8 cellular contexts compared by ENCODE assay signal in genomic region chr1:234325878-234326492, GRCh38. TPM values are rescaled to one million over a fixed set of nuclear protein-coding genes. Genes with fewer than 3 reads are reported as not detected.
DNase-seq lines count a peak whose midpoint lies in the region; ATAC-seq and TF ChIP-seq lines count a peak whose summit lies in the region.

No MANE protein-coding gene starts in this region.

- peak overlapping the region; percentile 56; the same call in 1 of the 2 replicates for H3K4me3 ChIP-seq in GM23248
- H3K4me3 ChIP-seq in left lung: peak overlapping the region; percentile 14 to 32
- H3K4me3 ChIP-seq in thyroid gland (replicated peaks in 1 of 3): no peak overlapping the region

- no peak for TF ChIP-seq POLR2A in thyroid gland (IDR thresholded peaks at IDR 0.05)

- H3K27ac Mint-ChIP-seq in WTC11: no peak overlapping the region

- intact Hi-C loops in left lung (cut with DNase I) (no loop called here), thyroid gland (cut with DNase I) (no loop called here)

- DNase-seq in CD1c-positive myeloid dendritic cell (ENCODE audit: extremely low spot score) (peak; percentile 54), GM23248 (no peak), WTC11 (ENCODE audit: low spot score) (no peak), left lung (no peak), thyroid gland (no peak), HuH-7.5 (ENCODE audit: low spot score) (no peak), cerebellar nuclear complex (lab: John Stamatoyannopoulos, UW) (no peak)

- H3K27ac ChIP-seq in GM23248 (no peak overlapping the region), left lung (peak overlapping the region in 1 of 2 donors; percentile 42), thyroid gland (no peak overlapping the region)

- ATAC-seq in WTC11 (no peak), left lung (no peak), GM21737 (IDR thresholded peaks at IDR 0.05; ENCODE audit: unreplicated experiment) (no peak)

- H3F3A ChIP-seq in GM23248 (ENCODE audit: insufficient read depth): no peaks in the 10 kb centered on the region

- POLR2A ChIA-PET in WTC11 (lab: Charles Lee): no interaction called here

- H3K4me2 ChIP-seq in GM23248 (ENCODE audit: unreplicated experiment): peak overlapping the region; percentile 35

- H3K9me3 ChIP-seq in GM23248 (ENCODE audit: low read depth) (no peaks in the 10 kb centered on the region), left lung (no peaks in the 10 kb centered on the region), thyroid gland (no peaks in the 10 kb centered on the region)

- no peaks in the 10 kb centered on the region for H3K79me2 ChIP-seq in GM23248 (ENCODE audit: insufficient read depth)

- no peak overlapping the region for H3K9ac ChIP-seq in GM23248

- no peaks in the 10 kb centered on the region for H3K4me1 ChIP-seq in GM23248 (ENCODE audit: insufficient read depth)
- peaks cover 2 to 17% of the 10 kb centered on the region in 2 donors for H3K4me1 ChIP-seq in left lung
- peaks cover 0 to 5% of the 10 kb centered on the region in 2 donors for H3K4me1 ChIP-seq in thyroid gland

- H3K36me3 ChIP-seq in GM23248 (ENCODE audit: low read depth) (no peaks in the 10 kb centered on the region), left lung (no peaks in the 10 kb centered on the region), thyroid gland (no peaks in the 10 kb centered on the region)

- no peaks in the 10 kb centered on the region for H4K20me1 ChIP-seq in GM23248 (ENCODE audit: insufficient read depth)

- H2AFZ ChIP-seq in GM23248: peak overlapping the region; percentile 64

- TF ChIP-seq CTCF in WTC11 (IDR thresholded peaks at IDR 0.05): no peak
- no peak for TF ChIP-seq CTCF in left lung (IDR thresholded peaks at IDR 0.05)
- no peak for TF ChIP-seq CTCF in thyroid gland (IDR thresholded peaks at IDR 0.05)

- H3K4me1 Mint-ChIP-seq in WTC11: peaks cover 9% of the 10 kb centered on the region

- peaks cover 20% of the 10 kb centered on the region; the same call in 1 of the 2 replicates for H3K27me3 ChIP-seq in GM23248 (replicated peaks; ENCODE audit: insufficient read depth)
- peaks cover 0 to 20% of the 10 kb centered on the region in 2 donors for H3K27me3 ChIP-seq in left lung
- H3K27me3 ChIP-seq in thyroid gland: no peaks in the 10 kb centered on the region

- H3K36me3 Mint-ChIP-seq in WTC11: no peaks in the 10 kb centered on the region

- in situ Hi-C loops in GM23248 (cut with MboI): no loop called here

- 38 to 39% methylated on average over 7 of the region's 7 CpGs for WGBS in GM23248 (ENCODE audit: low coverage in 1 of 2, low lambda C conversion rate in 2 of 2, missing lambda C conversion rate in 2 of 2), 2 experiments
- 58 to 65% methylated on average over 7 of the region's 7 CpGs for WGBS in thyroid gland, 2 donors

- peak overlapping the region; percentile 53 for H3K4me3 Mint-ChIP-seq in WTC11

- no peaks in the 10 kb centered on the region for H3K9me2 ChIP-seq in GM23248 (ENCODE audit: insufficient read depth)

- H3K27me3 Mint-ChIP-seq in WTC11 (ENCODE audit: low read depth): peaks cover 26% of the 10 kb centered on the region

- H3K9me3 Mint-ChIP-seq in WTC11: no peaks in the 10 kb centered on the region

- CTCF ChIA-PET in WTC11 (lab: Charles Lee): interaction anchor here (0.8 to 4.8 kb wide), 16 partner anchors 9 to 214 kb away, joined by 3 to 32 read pairs (median 6); partner anchors contain the start of gene COA6

TF ChIP-seq in WTC11, 78 proteins besides CTCF, POLR2A, EP300 and RAD21:
- TF ChIP-seq MYBL2 (CRISPR knock-in tag; IDR thresholded peaks at IDR 0.05) (no peak), TEAD4 (CRISPR knock-in tag; IDR thresholded peaks at IDR 0.05) (no peak), MXD4 (CRISPR knock-in tag; IDR thresholded peaks at IDR 0.05; ENCODE audit: borderline replicate concordance) (no peak), ZNF671 (CRISPR knock-in tag; IDR thresholded peaks at IDR 0.05) (no peak), NR3C1 (CRISPR knock-in tag; conservative IDR thresholded peaks at IDR 0.05; ENCODE audit: low read depth) (no peak), ZNF396 (CRISPR knock-in tag; IDR thresholded peaks at IDR 0.05; ENCODE audit: borderline replicate concordance) (no peak), ZNF423 (CRISPR knock-in tag; IDR thresholded peaks at IDR 0.05) (no peak), FOXP1 (CRISPR knock-in tag; IDR thresholded peaks at IDR 0.05; ENCODE audit: borderline replicate concordance) (no peak), NR2C2 (CRISPR knock-in tag; IDR thresholded peaks at IDR 0.05) (no peak), ZNF317 (CRISPR knock-in tag; IDR thresholded peaks at IDR 0.05; ENCODE audit: borderline replicate concordance, low read depth) (no peak)

RNA-seq across cellular contexts. Expression of gene COA6, which starts 47.3 kb away (rescaled TPM):
- 5.4 and 28.3 TPM in 2 replicates for total RNA-seq in GM23248 (2014; rRNA removed; shearing (Covaris generic))
- 44.7 and 52.2 TPM in 2 replicates for polyA plus RNA-seq in GM23248 (2016; fragmentation: Nextera tagmentation; extraction: Ambion mirVana)
- total RNA-seq in WTC11 (2021) (41.6 to 47.9 TPM (median 44.3 TPM) in 3 replicates), left lung (10 to 100 TPM; 27.1 to 27.4 TPM), thyroid gland (10 to 100 TPM in 3 of 4 donors, 1 to 10 TPM in 1; 8.2 to 32.4 (median 23.8) TPM)

Comparison
In these comparisons a context has a peak if more than half of its experiments do, and no peak if none do; other contexts are left out.
1. H3K4me3 ChIP-seq: peak in GM23248 (single experiment) and left lung (2 of 2); none in thyroid gland (0 of 3).